ENCODE assay signal across 9 cellular contexts in genomic region chr14:38210168-38210567, GRCh38.
DNase-seq lines count a peak whose midpoint lies in the region; ATAC-seq lines count a peak whose summit lies in the region.
"Had no signal": no experiment of that assay in that cellular context is flagged by ENCODE, and none has a peak within 500 bp of the region (broad histone marks: within the 10 kb centered on the region; RNA-seq: fewer than 3 reads in every experiment).

No MANE protein-coding gene starts in this region.

- no peak overlapping the region for H3K27ac Mint-ChIP-seq in stimulated activated effector memory CD8-positive, alpha-beta T cell treated with anti-CD3 and anti-CD28 coated beads, Interleukin-12 subunit alpha, Interleukin-12 subunit beta, amount 100 ng/mL, for 72 hours

- peaks cover 5% of the 10 kb centered on the region for H3K9me3 ChIP-seq in adipocyte (ENCODE audit: control insufficient read depth, low read length)

- ATAC-seq in stimulated activated effector memory CD8-positive, alpha-beta T cell treated with anti-CD3 and anti-CD28 coated beads, Interleukin-12 subunit alpha, Interleukin-12 subunit beta, amount 100 ng/mL, for 72 hours = peak; percentile 66
- no peak for ATAC-seq in GM21367 (IDR thresholded peaks at IDR 0.05; ENCODE audit: unreplicated experiment)
- ATAC-seq in HG03097 (IDR thresholded peaks at IDR 0.05; ENCODE audit: low FRiP score, unreplicated experiment) = no peak

- peak overlapping the region; percentile 5 for H3K4me3 Mint-ChIP-seq in stimulated activated effector memory CD8-positive, alpha-beta T cell treated with anti-CD3 and anti-CD28 coated beads, Interleukin-12 subunit alpha, Interleukin-12 subunit beta, amount 100 ng/mL, for 72 hours

- H3K36me3 ChIP-seq in adipocyte (ENCODE audit: control insufficient read depth, insufficient read depth, low read length, severe bottlenecking) = no peaks in the 10 kb centered on the region

- H3K9me3 Mint-ChIP-seq in stimulated activated effector memory CD8-positive, alpha-beta T cell treated with anti-CD3 and anti-CD28 coated beads, Interleukin-12 subunit alpha, Interleukin-12 subunit beta, amount 100 ng/mL, for 72 hours = peaks cover 7% of the 10 kb centered on the region

- H3K4me3 ChIP-seq in adipocyte (ENCODE audit: low read length) = peak overlapping the region; percentile 75

- H3K27me3 ChIP-seq in adipocyte (replicated peaks; ENCODE audit: control insufficient read depth, insufficient read depth, low read length) = peaks cover 44% of the 10 kb centered on the region

- H3K4me1 Mint-ChIP-seq in stimulated activated effector memory CD8-positive, alpha-beta T cell treated with anti-CD3 and anti-CD28 coated beads, Interleukin-12 subunit alpha, Interleukin-12 subunit beta, amount 100 ng/mL, for 72 hours = peaks cover 15% of the 10 kb centered on the region

- H3K9ac ChIP-seq in adipocyte (ENCODE audit: low read length) = peak overlapping the region; percentile 43

- H3K36me3 Mint-ChIP-seq in stimulated activated effector memory CD8-positive, alpha-beta T cell treated with anti-CD3 and anti-CD28 coated beads, Interleukin-12 subunit alpha, Interleukin-12 subunit beta, amount 100 ng/mL, for 72 hours = peaks cover 5% of the 10 kb centered on the region

- H3K4me1 ChIP-seq in adipocyte (ENCODE audit: control insufficient read depth, insufficient read depth, low read length) = peaks cover 11% of the 10 kb centered on the region

- DNase-seq in HCEC 1CT (peak; percentile 93), adipocyte (ENCODE audit: low read depth) (no peak), islet precursor cell (peak; percentile 55), SKM-1 treated with dmso at 0.1 percent for 144 hours (lab: John Stamatoyannopoulos, UW; ENCODE audit: unreplicated experiment) (no peak)
- DNase-seq in stimulated activated effector memory CD8-positive, alpha-beta T cell treated with anti-CD3 and anti-CD28 coated beads, Interleukin-12 subunit alpha, Interleukin-12 subunit beta, amount 100 ng/mL, for 72 hours (ENCODE audit: low spot score in 2 of 2) = no peak
- DNase-seq: naive B cell, OCI-M1 had no signal

Comparison
In these comparisons a context has a peak if more than half of its experiments do, and no peak if none do; other contexts are left out.
1. DNase-seq: peak in HCEC 1CT (single experiment) and islet precursor cell (single experiment); none in adipocyte (single experiment), stimulated activated effector memory CD8-positive, alpha-beta T cell treated with anti-CD3 and anti-CD28 coated beads, Interleukin-12 subunit alpha, Interleukin-12 subunit beta, amount 100 ng/mL, for 72 hours (0 of 2) and SKM-1 treated with dmso at 0.1 percent for 144 hours (single experiment).